Comparison of ENCODE assay signal across 1 cellular context in the genomic region with DNA sequence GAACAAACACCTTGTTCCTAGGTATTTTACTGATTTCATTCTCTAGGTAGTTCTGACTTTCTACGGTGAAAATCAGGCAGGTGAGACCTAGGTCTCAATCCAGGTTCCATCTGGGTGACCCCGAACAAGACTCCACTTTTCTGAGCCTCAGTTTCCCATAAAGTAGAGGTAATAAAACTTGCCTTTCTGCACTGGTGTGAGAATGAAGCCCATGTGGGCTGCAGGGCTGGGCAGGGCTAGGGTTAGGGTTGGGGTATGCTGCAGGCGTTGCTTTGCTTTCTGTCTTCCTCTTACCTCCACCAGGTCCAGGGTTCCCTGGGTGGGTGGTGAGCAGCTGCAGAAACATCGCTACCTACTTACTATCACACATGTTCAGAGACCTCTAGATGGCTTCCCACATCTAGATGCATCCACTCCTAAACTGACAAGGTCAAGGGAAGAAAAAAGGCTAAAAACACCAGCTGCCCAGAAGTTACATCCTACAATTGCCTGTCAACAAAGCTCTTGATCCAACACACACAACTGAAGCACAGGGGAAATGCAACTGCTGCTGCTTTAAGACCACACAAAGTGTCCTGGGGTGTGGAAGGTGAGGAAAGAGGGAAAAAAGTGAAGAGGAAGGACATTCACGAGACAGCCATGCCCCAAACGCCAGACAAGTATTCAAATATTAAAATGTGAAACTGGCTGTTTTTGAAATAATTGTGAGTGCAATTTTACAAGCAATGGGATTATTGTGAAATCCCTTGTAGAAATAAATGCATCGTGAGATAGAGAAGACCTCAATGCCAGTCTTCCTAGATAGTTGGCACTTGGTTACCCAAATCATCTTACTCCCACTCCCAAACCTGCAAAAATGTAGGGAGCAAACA.
TF ChIP-seq lines count a peak whose summit lies in the region.

No MANE protein-coding gene starts in this region.

TF ChIP-seq in GM12878, 131 proteins besides CTCF, POLR2A, EP300 and RAD21:
- TF ChIP-seq, protein P1, sequence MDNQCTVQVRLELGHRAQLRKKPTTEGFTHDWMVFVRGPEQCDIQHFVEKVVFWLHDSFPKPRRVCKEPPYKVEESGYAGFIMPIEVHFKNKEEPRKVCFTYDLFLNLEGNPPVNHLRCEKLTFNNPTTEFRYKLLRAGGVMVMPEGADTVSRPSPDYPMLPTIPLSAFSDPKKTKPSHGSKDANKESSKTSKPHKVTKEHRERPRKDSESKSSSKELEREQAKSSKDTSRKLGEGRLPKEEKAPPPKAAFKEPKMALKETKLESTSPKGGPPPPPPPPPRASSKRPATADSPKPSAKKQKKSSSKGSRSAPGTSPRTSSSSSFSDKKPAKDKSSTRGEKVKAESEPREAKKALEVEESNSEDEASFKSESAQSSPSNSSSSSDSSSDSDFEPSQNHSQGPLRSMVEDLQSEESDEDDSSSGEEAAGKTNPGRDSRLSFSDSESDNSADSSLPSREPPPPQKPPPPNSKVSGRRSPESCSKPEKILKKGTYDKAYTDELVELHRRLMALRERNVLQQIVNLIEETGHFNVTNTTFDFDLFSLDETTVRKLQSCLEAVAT (IDR thresholded peaks at IDR 0.05), result no peak
- TF ChIP-seq BHLHE40 (IDR thresholded peaks at IDR 0.05; ENCODE audit: borderline replicate concordance in 1 of 2, low read depth in 2 of 2, low read length in 1 of 2) (no peak), SIN3A (IDR thresholded peaks at IDR 0.05; ENCODE audit: low read depth, low read length) (no peak), ASH2L (IDR thresholded peaks at IDR 0.05; ENCODE audit: borderline replicate concordance, low read depth) (no peak), EGR1 (IDR thresholded peaks at IDR 0.05; ENCODE audit: borderline replicate concordance in 1 of 2, low read depth in 2 of 2, low read length in 2 of 2) (no peak), CHD4 (IDR thresholded peaks at IDR 0.05) (no peak), ZNF217 (IDR thresholded peaks at IDR 0.05) (no peak), SREBF1 (IDR thresholded peaks at IDR 0.05; ENCODE audit: low read length) (no peak)
- TF ChIP-seq, protein P2, sequence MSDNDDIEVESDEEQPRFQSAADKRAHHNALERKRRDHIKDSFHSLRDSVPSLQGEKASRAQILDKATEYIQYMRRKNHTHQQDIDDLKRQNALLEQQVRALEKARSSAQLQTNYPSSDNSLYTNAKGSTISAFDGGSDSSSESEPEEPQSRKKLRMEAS (IDR thresholded peaks at IDR 0.05; ENCODE audit: low read depth, low read length), result no peak
- TF ChIP-seq, protein P3, sequence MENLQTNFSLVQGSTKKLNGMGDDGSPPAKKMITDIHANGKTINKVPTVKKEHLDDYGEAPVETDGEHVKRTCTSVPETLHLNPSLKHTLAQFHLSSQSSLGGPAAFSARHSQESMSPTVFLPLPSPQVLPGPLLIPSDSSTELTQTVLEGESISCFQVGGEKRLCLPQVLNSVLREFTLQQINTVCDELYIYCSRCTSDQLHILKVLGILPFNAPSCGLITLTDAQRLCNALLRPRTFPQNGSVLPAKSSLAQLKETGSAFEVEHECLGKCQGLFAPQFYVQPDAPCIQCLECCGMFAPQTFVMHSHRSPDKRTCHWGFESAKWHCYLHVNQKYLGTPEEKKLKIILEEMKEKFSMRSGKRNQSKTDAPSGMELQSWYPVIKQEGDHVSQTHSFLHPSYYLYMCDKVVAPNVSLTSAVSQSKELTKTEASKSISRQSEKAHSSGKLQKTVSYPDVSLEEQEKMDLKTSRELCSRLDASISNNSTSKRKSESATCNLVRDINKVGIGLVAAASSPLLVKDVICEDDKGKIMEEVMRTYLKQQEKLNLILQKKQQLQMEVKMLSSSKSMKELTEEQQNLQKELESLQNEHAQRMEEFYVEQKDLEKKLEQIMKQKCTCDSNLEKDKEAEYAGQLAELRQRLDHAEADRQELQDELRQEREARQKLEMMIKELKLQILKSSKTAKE (IDR thresholded peaks at IDR 0.05; ENCODE audit: low read depth, poor library complexity, severe bottlenecking), result no peak
- TF ChIP-seq, protein P4, sequence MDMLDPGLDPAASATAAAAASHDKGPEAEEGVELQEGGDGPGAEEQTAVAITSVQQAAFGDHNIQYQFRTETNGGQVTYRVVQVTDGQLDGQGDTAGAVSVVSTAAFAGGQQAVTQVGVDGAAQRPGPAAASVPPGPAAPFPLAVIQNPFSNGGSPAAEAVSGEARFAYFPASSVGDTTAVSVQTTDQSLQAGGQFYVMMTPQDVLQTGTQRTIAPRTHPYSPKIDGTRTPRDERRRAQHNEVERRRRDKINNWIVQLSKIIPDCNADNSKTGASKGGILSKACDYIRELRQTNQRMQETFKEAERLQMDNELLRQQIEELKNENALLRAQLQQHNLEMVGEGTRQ (IDR thresholded peaks at IDR 0.05; ENCODE audit: borderline replicate concordance, low read depth, low read length), result no peak
